In genomic region chr19:47098608-47099007, GRCh38 we compare ENCODE assay signal across 12 cellular contexts. TPM values are rescaled to one million over a fixed set of nuclear protein-coding genes. Genes with fewer than 3 reads are reported as not detected.
DNase-seq lines count a peak whose midpoint lies in the region; ATAC-seq and TF ChIP-seq lines count a peak whose summit lies in the region.
"Had no signal": no experiment of that assay in that cellular context is flagged by ENCODE, and none has a peak within 500 bp of the region (broad histone marks: within the 10 kb centered on the region; RNA-seq: fewer than 3 reads in every experiment).

No MANE protein-coding gene starts in this region.

- intact Hi-C loops in right cardiac atrium (cut with DNase I) (no loop called here), left colon (cut with DNase I, micrococcal nuclease) (no loop called here)

- H3K4me1 ChIP-seq in cardiac muscle cell (ENCODE audit: low read depth) = peaks cover 42% of the 10 kb centered on the region
- peaks cover 31% of the 10 kb centered on the region for H3K4me1 ChIP-seq in right cardiac atrium (ENCODE audit: control insufficient read depth, insufficient read depth, low read length)
- H3K4me1 ChIP-seq in tibial nerve = peaks cover 0 to 92% (median 59%) of the 10 kb centered on the region in 4 donors

- no peak for TF ChIP-seq EP300 in tibial nerve (IDR thresholded peaks at IDR 0.05)

- 88% methylated on average over 6 of the region's 6 CpGs for WGBS in right cardiac atrium
- 86% methylated on average over 6 of the region's 6 CpGs for WGBS in tibial nerve, 2 donors

- POLR2A ChIA-PET in WTC11 (lab: Charles Lee) = interaction anchor here (0.6 to 1.4 kb wide), 3 partner anchors 12 to 18 kb away, joined by 3 to 10 read pairs (median 4); partner anchors contain the start of gene ZC3H4

- TF ChIP-seq POLR2A in tibial nerve (IDR thresholded peaks at IDR 0.05) = no peak

- H3K27me3 Mint-ChIP-seq in WTC11 (ENCODE audit: low read depth) (no peaks in the 10 kb centered on the region), memory B cell (no peaks in the 10 kb centered on the region)
- H3K27me3 Mint-ChIP-seq: B cell had no signal

- H3K9me3 Mint-ChIP-seq in WTC11 = no peaks in the 10 kb centered on the region
- no peaks in the 10 kb centered on the region for H3K9me3 Mint-ChIP-seq in memory B cell

- peak overlapping the region; percentile 76 for H3K27ac Mint-ChIP-seq in WTC11
- H3K27ac Mint-ChIP-seq in memory B cell = peak overlapping the region; percentile 41
- H3K27ac Mint-ChIP-seq: B cell had no signal

- H3K4me3 Mint-ChIP-seq in WTC11 = no peak overlapping the region
- H3K4me3 Mint-ChIP-seq in memory B cell = no peak overlapping the region
- H3K4me3 Mint-ChIP-seq: B cell had no signal

- H3K9me3 ChIP-seq in cardiac muscle cell (ENCODE audit: low read depth) (no peaks in the 10 kb centered on the region), right cardiac atrium (ENCODE audit: control insufficient read depth, low read length) (no peaks in the 10 kb centered on the region), tibial nerve (no peaks in the 10 kb centered on the region)

- H3K27ac ChIP-seq in cardiac muscle cell (peak overlapping the region; percentile 89), right cardiac atrium (ENCODE audit: low read length) (no peak overlapping the region), tibial nerve (peak overlapping the region in 3 of 4 donors; percentile 74 to 89 (median 80))

- H3K27me3 ChIP-seq in cardiac muscle cell = no peaks in the 10 kb centered on the region
- H3K27me3 ChIP-seq in right cardiac atrium (ENCODE audit: control insufficient read depth, insufficient read depth) = no peaks in the 10 kb centered on the region
- no peaks in the 10 kb centered on the region for H3K27me3 ChIP-seq in tibial nerve

- H3K4me3 ChIP-seq in cardiac muscle cell (no peak overlapping the region), right cardiac atrium (ENCODE audit: low read length) (no peak overlapping the region), tibial nerve (no peak overlapping the region)

- CTCF ChIA-PET in WTC11 (lab: Charles Lee) = interaction anchor here (1.3 to 2.4 kb wide), 4 partner anchors 19 to 146 kb away, joined by 3 to 15 read pairs (median 5); no protein-coding TSS in a partner anchor

- ATAC-seq in right cardiac atrium (no peak), WTC11 (no peak), memory B cell (ENCODE audit: low read depth) (no peak), left colon (no peak)
- ATAC-seq: PC-3 had no signal

- TF ChIP-seq CTCF in cardiac muscle cell (IDR thresholded peaks at IDR 0.05; ENCODE audit: low read depth, low read length) (no peak), WTC11 (IDR thresholded peaks at IDR 0.05) (no peak), tibial nerve (IDR thresholded peaks at IDR 0.05) (no peak)

- H3K4me1 Mint-ChIP-seq in WTC11 (peaks cover 51% of the 10 kb centered on the region), memory B cell (peaks cover 28% of the 10 kb centered on the region)

- H3K36me3 Mint-ChIP-seq in WTC11 (peaks cover 9% of the 10 kb centered on the region), memory B cell (peaks cover 8% of the 10 kb centered on the region)

- H3K36me3 ChIP-seq in cardiac muscle cell (peaks cover 1% of the 10 kb centered on the region), tibial nerve (peaks cover 0 to 8% (median 0%) of the 10 kb centered on the region in 3 donors)

- DNase-seq in cardiac muscle cell (ENCODE audit: low read depth in 1 of 2, low spot score in 1 of 2) (no peak), right cardiac atrium (no peak), WTC11 (ENCODE audit: low spot score) (no peak), memory B cell (ENCODE audit: low spot score in 2 of 2) (no peak), tibial nerve (ENCODE audit: low spot score in 2 of 2) (no peak), NCI-H2029 (lab: John Stamatoyannopoulos, UW) (no peak), amygdala (lab: John Stamatoyannopoulos, UW) (no peak), left colon (no peak)
- DNase-seq: Kasumi-1, NCI-H2171, PC-3 had no signal

TF ChIP-seq in WTC11, 78 proteins besides CTCF, POLR2A, EP300 and RAD21 (continues in another document):
- no peak for TF ChIP-seq ZNF512 (CRISPR knock-in tag; IDR thresholded peaks at IDR 0.05; ENCODE audit: borderline replicate concordance)
- no peak for TF ChIP-seq AR (CRISPR knock-in tag; IDR thresholded peaks at IDR 0.05)
- no peak for TF ChIP-seq CREB1 (CRISPR knock-in tag; IDR thresholded peaks at IDR 0.05)
- no peak for TF ChIP-seq RELA (CRISPR knock-in tag; IDR thresholded peaks at IDR 0.05; ENCODE audit: borderline replicate concordance)
- TF ChIP-seq CREM (CRISPR knock-in tag; IDR thresholded peaks at IDR 0.05) = no peak
- no peak for TF ChIP-seq ZNF396 (CRISPR knock-in tag; IDR thresholded peaks at IDR 0.05; ENCODE audit: borderline replicate concordance)
- no peak for TF ChIP-seq E2F5 (CRISPR knock-in tag; IDR thresholded peaks at IDR 0.05)
- TF ChIP-seq ETV6 (CRISPR knock-in tag; IDR thresholded peaks at IDR 0.05) = no peak
- TF ChIP-seq ATF1 (CRISPR knock-in tag; IDR thresholded peaks at IDR 0.05) = no peak

RNA-seq across cellular contexts. Expression of gene ZC3H4, which starts 15.0 kb away (rescaled TPM):
- total RNA-seq in cardiac muscle cell = 23.2 and 34.6 TPM in 2 replicates
- polyA plus RNA-seq in cardiac muscle cell = 4.2 and 5.0 TPM in 2 replicates
- total RNA-seq in right cardiac atrium = 10 to 100 TPM; 25.6 to 27.7 (median 26.8) TPM
- polyA plus RNA-seq in right cardiac atrium = 12.4 TPM
- 67.2 to 75.5 TPM (median 73.2 TPM) in 3 replicates for total RNA-seq in WTC11 (2021)
- total RNA-seq in tibial nerve = 10 to 100 TPM; 25.5 to 40.4 (median 34.2) TPM
- 10 to 100 TPM; 45.8 to 47.0 TPM for total RNA-seq in left colon

RNA-seq across cellular contexts. Expression of gene SAE1, which starts 32.0 kb away (rescaled TPM):
- total RNA-seq in cardiac muscle cell (128 and 148 TPM in 2 replicates), right cardiac atrium (10 to 100 TPM; 49.1 to 57.0 (median 53.5) TPM), WTC11 (2021) (215 to 224 TPM (median 221 TPM) in 3 replicates), tibial nerve (10 to 100 TPM; 37.9 to 66.9 (median 50.8) TPM), left colon (10 to 100 TPM; 58.4 to 60.7 TPM)
- polyA plus RNA-seq in cardiac muscle cell (171 and 213 TPM in 2 replicates), right cardiac atrium (34.0 TPM)

RNA-seq across cellular contexts. Expression of gene TMEM160, which starts 50.2 kb away (rescaled TPM):
- total RNA-seq in cardiac muscle cell (62.7 and 64.5 TPM in 2 replicates), right cardiac atrium (10 to 100 TPM; 33.9 to 40.9 (median 36.2) TPM), WTC11 (2021) (86.2 to 90.3 TPM (median 87.8 TPM) in 3 replicates), tibial nerve (10 to 100 TPM; 37.5 to 78.5 (median 66.8) TPM), left colon (10 to 100 TPM; 27.6 to 33.1 TPM)
- polyA plus RNA-seq in cardiac muscle cell (123 and 129 TPM in 2 replicates), right cardiac atrium (16.2 TPM)
